Comparison of ENCODE assay signal across 1 cellular context in genomic region chr2:11375689-11376027, GRCh38.
TF ChIP-seq lines count a peak whose summit lies in the region.

No MANE protein-coding gene starts in this region.

TF ChIP-seq in SK-N-SH, 30 proteins besides CTCF, POLR2A, EP300 and RAD21 (continued from another document):
- TF ChIP-seq, protein P1, sequence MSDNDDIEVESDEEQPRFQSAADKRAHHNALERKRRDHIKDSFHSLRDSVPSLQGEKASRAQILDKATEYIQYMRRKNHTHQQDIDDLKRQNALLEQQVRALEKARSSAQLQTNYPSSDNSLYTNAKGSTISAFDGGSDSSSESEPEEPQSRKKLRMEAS (IDR thresholded peaks at IDR 0.05; ENCODE audit: low read depth): no peak
